In genomic region chr16:55521792-55522191, GRCh38 we compare ENCODE assay signal across 37 cellular contexts. TPM values are rescaled to one million over a fixed set of nuclear protein-coding genes. Genes with fewer than 3 reads are reported as not detected.
"Had no signal": no experiment of that assay in that cellular context is flagged by ENCODE, and none has a peak within 500 bp of the region (broad histone marks: within the 10 kb centered on the region; RNA-seq: fewer than 3 reads in every experiment).

No MANE protein-coding gene starts in this region.

- H3K36me3 ChIP-seq: MG63 had no signal

- DNase-seq: Karpas-422, Kasumi-1, MG63, MM.1S, MV-4-11, NCI-H1048, NCI-H1092, NCI-H1092 treated with DMSO at 0.1 percent for 48 hours, NCI-H1105, NCI-H1105 treated with DMSO at 0.1 percent for 48 hours, NCI-H1417, NCI-H1417 treated with DMSO at 0.1 percent for 48 hours, NCI-H1436, NCI-H1436 treated with DMSO at 0.1 percent for 48 hours, NCI-H146, NCI-H1694, NCI-H1694 treated with DMSO at 0.1 percent for 48 hours, NCI-H187, NCI-H187 treated with DMSO at 0.1 percent for 48 hours, NCI-H1930, NCI-H2029, NCI-H2029 treated with DMSO at 0.1 percent for 48 hours, NCI-H2081, NCI-H2081 treated with DMSO at 0.1 percent for 48 hours, NCI-H2107, NCI-H2171, NCI-H2171 treated with DMSO at 0.1 percent for 48 hours, NCI-H2227 treated with DMSO at 0.1 percent for 48 hours, NCI-H226, NCI-H345, NCI-H446, NCI-H446 treated with DMSO at 0.1 percent for 48 hours, NCI-H510A, NCI-H510A treated with DMSO at 0.1 percent for 48 hours, NCI-H524 had no signal

- H3K4me3 ChIP-seq: MG63 had no signal

RNA-seq across cellular contexts. Expression of gene CAPNS2, which starts 44.7 kb away (rescaled TPM):
- total RNA-seq: LHCN-M2, NCI-H460 had no signal
